Comparison of ENCODE assay signal across 17 cellular contexts in genomic region chr15:42727740-42728355, GRCh38. TPM values are rescaled to one million over a fixed set of nuclear protein-coding genes. Genes with fewer than 3 reads are reported as not detected.
DNase-seq lines count a peak whose midpoint lies in the region; ATAC-seq and TF ChIP-seq lines count a peak whose summit lies in the region.
"Had no signal": no experiment of that assay in that cellular context is flagged by ENCODE, and none has a peak within 500 bp of the region (broad histone marks: within the 10 kb centered on the region; RNA-seq: fewer than 3 reads in every experiment).

No MANE protein-coding gene starts in this region.

- H3K9me3 ChIP-seq in lower lobe of right lung (no peaks in the 10 kb centered on the region), vagina (no peaks in the 10 kb centered on the region)
- H3K9me3 ChIP-seq: Caco-2, pancreas, SJCRH30 had no signal

- peaks cover 17% of the 10 kb centered on the region for H3K4me1 Mint-ChIP-seq in WTC11
- no peaks in the 10 kb centered on the region for H3K4me1 Mint-ChIP-seq in activated naive CD8-positive, alpha-beta T cell treated with anti-CD3 and anti-CD28 coated beads for 36 hours
- H3K4me1 Mint-ChIP-seq: activated CD4-positive, alpha-beta T cell treated with anti-CD3 and anti-CD28 coated beads for 36 hours had no signal

- CTCF ChIA-PET in WTC11 (lab: Charles Lee): no interaction called here

- TF ChIP-seq POLR2A in vagina (IDR thresholded peaks at IDR 0.05): no peak

- TF ChIP-seq CTCF in WTC11 (IDR thresholded peaks at IDR 0.05): no peak
- no peak for TF ChIP-seq CTCF in lower lobe of right lung (IDR thresholded peaks at IDR 0.05)
- TF ChIP-seq CTCF in vagina (IDR thresholded peaks at IDR 0.05): no peak

- POLR2A ChIA-PET in WTC11 (lab: Charles Lee): no interaction called here

- no peak overlapping the region for H3K4me3 Mint-ChIP-seq in WTC11
- no peak overlapping the region for H3K4me3 Mint-ChIP-seq in activated naive CD8-positive, alpha-beta T cell treated with anti-CD3 and anti-CD28 coated beads for 36 hours
- H3K4me3 Mint-ChIP-seq: activated CD4-positive, alpha-beta T cell treated with anti-CD3 and anti-CD28 coated beads for 36 hours had no signal

- peaks cover 4% of the 10 kb centered on the region for H3K4me1 ChIP-seq in lower lobe of right lung
- no peaks in the 10 kb centered on the region for H3K4me1 ChIP-seq in vagina
- H3K4me1 ChIP-seq: Caco-2, pancreas had no signal

- H3K27ac Mint-ChIP-seq in WTC11: no peak overlapping the region
- H3K27ac Mint-ChIP-seq in activated naive CD8-positive, alpha-beta T cell treated with anti-CD3 and anti-CD28 coated beads for 36 hours: no peak overlapping the region

- peak; percentile 62 for ATAC-seq in WTC11
- ATAC-seq in lower lobe of right lung: peak; percentile 72 to 83
- ATAC-seq in HG02571 (IDR thresholded peaks at IDR 0.05; ENCODE audit: unreplicated experiment): no peak
- ATAC-seq: activated CD4-positive, alpha-beta T cell treated with anti-CD3 and anti-CD28 coated beads for 36 hours; pancreas had no signal

- H3K27me3 ChIP-seq in lower lobe of right lung (ENCODE audit: low read depth) (no peaks in the 10 kb centered on the region), vagina (no peaks in the 10 kb centered on the region)
- H3K27me3 ChIP-seq: pancreas, SJCRH30 had no signal

- no peaks in the 10 kb centered on the region for H3K9me3 Mint-ChIP-seq in WTC11
- no peaks in the 10 kb centered on the region for H3K9me3 Mint-ChIP-seq in activated naive CD8-positive, alpha-beta T cell treated with anti-CD3 and anti-CD28 coated beads for 36 hours

- peaks cover 54% of the 10 kb centered on the region for H3K36me3 Mint-ChIP-seq in WTC11
- H3K36me3 Mint-ChIP-seq in activated naive CD8-positive, alpha-beta T cell treated with anti-CD3 and anti-CD28 coated beads for 36 hours: peaks cover 7% of the 10 kb centered on the region

- intact Hi-C loops in lower lobe of right lung (cut with DNase I) (no loop called here), vagina (cut with DNase I) (no loop called here)

- H3K4me3 ChIP-seq in lower lobe of right lung (no peak overlapping the region), vagina (no peak overlapping the region)
- H3K4me3 ChIP-seq: pancreas, SJCRH30 had no signal

- H3K27me3 Mint-ChIP-seq in WTC11 (ENCODE audit: low read depth): no peaks in the 10 kb centered on the region
- no peaks in the 10 kb centered on the region for H3K27me3 Mint-ChIP-seq in activated naive CD8-positive, alpha-beta T cell treated with anti-CD3 and anti-CD28 coated beads for 36 hours
- H3K27me3 Mint-ChIP-seq: activated CD4-positive, alpha-beta T cell treated with anti-CD3 and anti-CD28 coated beads for 36 hours had no signal

- H3K36me3 ChIP-seq in lower lobe of right lung: peaks cover 99% of the 10 kb centered on the region
- peaks cover 0 to 87% of the 10 kb centered on the region in 2 donors for H3K36me3 ChIP-seq in vagina

- H3K27ac ChIP-seq in lower lobe of right lung (no peak overlapping the region), vagina (no peak overlapping the region)
- H3K27ac ChIP-seq: pancreas, SJCRH30 had no signal

- DNase-seq in ELF-1 (ENCODE audit: low read depth, low spot score): peak; percentile 63
- DNase-seq in NCI-H1105 treated with DMSO at 0.1 percent for 48 hours (lab: John Stamatoyannopoulos, UW): peak; percentile 71
- DNase-seq in WTC11 (ENCODE audit: low spot score): no peak
- DNase-seq in lower lobe of right lung: peak; percentile 80
- no peak for DNase-seq in vagina (ENCODE audit: extremely low spot score in 2 of 2)
- DNase-seq in activated naive CD8-positive, alpha-beta T cell treated with anti-CD3 and anti-CD28 coated beads for 36 hours: no peak
- DNase-seq: activated CD4-positive, alpha-beta T cell treated with anti-CD3 and anti-CD28 coated beads for 36 hours; activated CD8-positive, alpha-beta memory T cell treated with anti-CD3 and anti-CD28 coated beads, Interleukin-2, amount 50 U/mL, for 48 hours; activated naive CD4-positive, alpha-beta T cell treated with Interleukin-2 at 50 U/mL for 16 hours; Caco-2; dermis blood vessel endothelial cell; erythroblast; NCI-H446 treated with DMSO at 0.1 percent for 48 hours; T1000 had no signal

TF ChIP-seq in WTC11, 78 proteins besides CTCF, POLR2A, EP300 and RAD21:
- TF ChIP-seq GRHL2 (CRISPR knock-in tag; IDR thresholded peaks at IDR 0.05; ENCODE audit: insufficient replicate concordance, severe bottlenecking): no peak
- no peak for TF ChIP-seq SMAD3 (CRISPR knock-in tag; IDR thresholded peaks at IDR 0.05; ENCODE audit: borderline replicate concordance)
- TF ChIP-seq STAT6 (CRISPR knock-in tag; conservative IDR thresholded peaks at IDR 0.05; ENCODE audit: low read depth): no peak
- no peak for TF ChIP-seq ETV6 (CRISPR knock-in tag; IDR thresholded peaks at IDR 0.05)
- no peak for TF ChIP-seq FOXJ3 (CRISPR knock-in tag; IDR thresholded peaks at IDR 0.05; ENCODE audit: borderline replicate concordance)
- TF ChIP-seq ZNF121 (CRISPR knock-in tag; IDR thresholded peaks at IDR 0.05): no peak
- TF ChIP-seq HMGXB4 (CRISPR knock-in tag; IDR thresholded peaks at IDR 0.05): no peak
- TF ChIP-seq, protein P1, sequence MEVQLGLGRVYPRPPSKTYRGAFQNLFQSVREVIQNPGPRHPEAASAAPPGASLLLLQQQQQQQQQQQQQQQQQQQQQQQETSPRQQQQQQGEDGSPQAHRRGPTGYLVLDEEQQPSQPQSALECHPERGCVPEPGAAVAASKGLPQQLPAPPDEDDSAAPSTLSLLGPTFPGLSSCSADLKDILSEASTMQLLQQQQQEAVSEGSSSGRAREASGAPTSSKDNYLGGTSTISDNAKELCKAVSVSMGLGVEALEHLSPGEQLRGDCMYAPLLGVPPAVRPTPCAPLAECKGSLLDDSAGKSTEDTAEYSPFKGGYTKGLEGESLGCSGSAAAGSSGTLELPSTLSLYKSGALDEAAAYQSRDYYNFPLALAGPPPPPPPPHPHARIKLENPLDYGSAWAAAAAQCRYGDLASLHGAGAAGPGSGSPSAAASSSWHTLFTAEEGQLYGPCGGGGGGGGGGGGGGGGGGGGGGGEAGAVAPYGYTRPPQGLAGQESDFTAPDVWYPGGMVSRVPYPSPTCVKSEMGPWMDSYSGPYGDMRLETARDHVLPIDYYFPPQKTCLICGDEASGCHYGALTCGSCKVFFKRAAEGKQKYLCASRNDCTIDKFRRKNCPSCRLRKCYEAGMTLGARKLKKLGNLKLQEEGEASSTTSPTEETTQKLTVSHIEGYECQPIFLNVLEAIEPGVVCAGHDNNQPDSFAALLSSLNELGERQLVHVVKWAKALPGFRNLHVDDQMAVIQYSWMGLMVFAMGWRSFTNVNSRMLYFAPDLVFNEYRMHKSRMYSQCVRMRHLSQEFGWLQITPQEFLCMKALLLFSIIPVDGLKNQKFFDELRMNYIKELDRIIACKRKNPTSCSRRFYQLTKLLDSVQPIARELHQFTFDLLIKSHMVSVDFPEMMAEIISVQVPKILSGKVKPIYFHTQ (CRISPR knock-in tag; IDR thresholded peaks at IDR 0.05): no peak

RNA-seq across cellular contexts. Expression of gene CDAN1, which starts 9.1 kb away (rescaled TPM):
- total RNA-seq in WTC11 (2021) (16.4 to 24.2 TPM (median 23.0 TPM) in 3 replicates), lower lobe of right lung (11.3 TPM), vagina (10.3 TPM)
- total RNA-seq in activated naive CD8-positive, alpha-beta T cell treated with anti-CD3 and anti-CD28 coated beads for 36 hours: 10 to 100 TPM; 14.3 to 17.9 TPM

Comparison
In these comparisons a context has a peak if more than half of its experiments do, and no peak if none do; other contexts are left out.
1. DNase-seq: peak in ELF-1 (single experiment), NCI-H1105 treated with DMSO at 0.1 percent for 48 hours (single experiment) and lower lobe of right lung (single experiment); none in WTC11 (single experiment), vagina (0 of 2) and activated naive CD8-positive, alpha-beta T cell treated with anti-CD3 and anti-CD28 coated beads for 36 hours (single experiment).